ENCODE assay signal across 8 cellular contexts in genomic region chr17:83051423-83052240, GRCh38. TPM values are rescaled to one million over a fixed set of nuclear protein-coding genes. Genes with fewer than 3 reads are reported as not detected.
DNase-seq lines count a peak whose midpoint lies in the region; ATAC-seq, FAIRE-seq and TF ChIP-seq lines count a peak whose summit lies in the region.

No MANE protein-coding gene starts in this region.

- H3K9ac ChIP-seq in keratinocyte (ENCODE audit: control insufficient read depth, extremely low read depth, insufficient read depth, low read length), result peak overlapping the region; percentile 68

- H3K27me3 Mint-ChIP-seq in central memory CD8-positive, alpha-beta T cell, result no peaks in the 10 kb centered on the region

- DNase-seq in AG08395 (ENCODE audit: low spot score) (peak; percentile 100), NCI-H345 (lab: John Stamatoyannopoulos, UW) (peak; percentile 99), keratinocyte (ENCODE audit: low read depth, low spot score) (peak; percentile 81)
- peak; percentile 93 for DNase-seq in activated CD4-positive, CD25-positive, alpha-beta regulatory T cell treated with anti-CD3 and anti-CD28 coated beads, Interleukin-2, amount 50 U/mL, for 16 hours (ENCODE audit: low read depth, low spot score)
- DNase-seq in central memory CD8-positive, alpha-beta T cell (ENCODE audit: low spot score in 2 of 2), result peak; percentile 91 to 98
- peak; percentile 93 to 97 (median 95) for DNase-seq in stimulated activated CD4-positive, alpha-beta T cell treated with anti-CD3 and anti-CD28 coated beads, Interleukin-12 subunit alpha, Interleukin-12 subunit beta, amount 100 ng/mL, for 48 hours (ENCODE audit: low read depth in 2 of 3, low spot score in 1 of 3)

- no peaks in the 10 kb centered on the region for H3K27me3 ChIP-seq in keratinocyte (ENCODE audit: control insufficient read depth, extremely low read depth, insufficient read depth, low read length)

- no peaks in the 10 kb centered on the region for H3K9me3 ChIP-seq in keratinocyte (ENCODE audit: control insufficient read depth, low read depth, low read length)

- ATAC-seq in GM18909 (IDR thresholded peaks at IDR 0.05; ENCODE audit: poor library complexity, unreplicated experiment) (peak; percentile 91), HG03159 (IDR thresholded peaks at IDR 0.05; ENCODE audit: unreplicated experiment) (peak; percentile 92)
- ATAC-seq in central memory CD8-positive, alpha-beta T cell (replicated peaks; ENCODE audit: extremely low read depth, poor library complexity, severe bottlenecking), result peak; percentile 86

- peaks cover 19% of the 10 kb centered on the region for H3K4me1 Mint-ChIP-seq in central memory CD8-positive, alpha-beta T cell

- peaks cover 0 to 3% of the 10 kb centered on the region in 2 experiments for H3K36me3 ChIP-seq in keratinocyte (ENCODE audit: control insufficient read depth in 2 of 2, extremely low read depth in 1 of 2, insufficient read depth in 2 of 2, low read length in 2 of 2)

- H3K79me2 ChIP-seq in keratinocyte (ENCODE audit: control insufficient read depth, insufficient read depth, low read length), result no peaks in the 10 kb centered on the region

- peaks cover 5% of the 10 kb centered on the region for H3K4me1 ChIP-seq in keratinocyte (ENCODE audit: control insufficient read depth, extremely low read depth, insufficient read depth, low read length)

- H3K4me3 ChIP-seq in keratinocyte (ENCODE audit: control insufficient read depth in 2 of 3, extremely low read depth in 1 of 3, insufficient read depth in 2 of 3, low read depth in 1 of 3, low read length in 3 of 3), result peak overlapping the region; percentile 72 to 75 (median 74)

- H4K20me1 ChIP-seq in keratinocyte (ENCODE audit: control insufficient read depth, extremely low read depth, insufficient read depth, low read length), result no peaks in the 10 kb centered on the region

- peaks cover 4% of the 10 kb centered on the region for H3K9me3 Mint-ChIP-seq in central memory CD8-positive, alpha-beta T cell

- dilution Hi-C loops in keratinocyte (cut with MboI; ENCODE audit: extremely low pct_ligation_motif_present, low sequenced_read_pairs), result no loop called here

- H3K4me2 ChIP-seq in keratinocyte (ENCODE audit: control insufficient read depth, extremely low read depth, insufficient read depth, low read depth, low read length), result peak overlapping the region; percentile 91

- peak overlapping the region; percentile 93 for H3K27ac Mint-ChIP-seq in central memory CD8-positive, alpha-beta T cell (ENCODE audit: low read depth)

- peak overlapping the region; percentile 89 for H3K4me3 Mint-ChIP-seq in central memory CD8-positive, alpha-beta T cell

- H3K36me3 Mint-ChIP-seq in central memory CD8-positive, alpha-beta T cell (ENCODE audit: insufficient read depth), result peaks cover 4% of the 10 kb centered on the region

- no peaks in the 10 kb centered on the region for H3K9me1 ChIP-seq in keratinocyte (ENCODE audit: control insufficient read depth, extremely low read depth, insufficient read depth, low read length)

- peak overlapping the region; percentile 20 for H3K27ac ChIP-seq in keratinocyte (ENCODE audit: control insufficient read depth, insufficient read depth, low read length)

- FAIRE-seq in keratinocyte (lab: Jason Lieb, UNC), result no peak

- H2AFZ ChIP-seq in keratinocyte (ENCODE audit: control insufficient read depth, low read length), result peak overlapping the region; percentile 93

- no peak for TF ChIP-seq CTCF in keratinocyte (optimal IDR thresholded peaks at IDR 0.05 in 1 of 3, IDR thresholded peaks at IDR 0.05 in 1 of 3, conservative IDR thresholded peaks at IDR 0.05 in 1 of 3; ENCODE audit: extremely low read depth in 1 of 3, insufficient read depth in 2 of 3, low read length in 3 of 3)

RNA-seq across cellular contexts. Expression of gene METRNL, which starts 27.8 kb away (rescaled TPM):
- polyA plus RNA-seq in keratinocyte, result 3.1 to 7.2 TPM (median 3.4 TPM) in 3 replicates
- polyA plus RNA-seq in keratinocyte (2011; ENCODE audit: low read depth), result 43.9 TPM
- polyA plus RNA-seq in keratinocyte (2011; cell fraction: cytosol; rRNA removed), result 2.2 and 7.9 TPM in 2 replicates
- polyA plus RNA-seq in keratinocyte (2011; cell fraction: nucleus; rRNA removed), result 8.6 and 10.8 TPM in 2 replicates
- 6.2 and 85.3 TPM in 2 replicates for polyA plus RNA-seq in keratinocyte (2012; ENCODE audit: low replicate concordance)
- 2.0 to 5.2 TPM (median 2.4 TPM) in 3 replicates for polyA minus RNA-seq in keratinocyte
- polyA minus RNA-seq in keratinocyte (2011; cell fraction: cytosol; rRNA and poly(A)+ RNA removed), result 24.2 TPM
- 7.8 and 8.5 TPM in 2 replicates for polyA minus RNA-seq in keratinocyte (2011; cell fraction: nucleus; rRNA and poly(A)+ RNA removed)

Comparison
In these comparisons a context has a peak if more than half of its experiments do, and no peak if none do; other contexts are left out.
1. Peak in every context shown above with its lines: DNase-seq, ATAC-seq, H3K4me3 ChIP-seq and H3K27ac ChIP-seq.